Comparison of ENCODE assay signal across 27 cellular contexts in genomic region chr1:60427701-60428100, GRCh38.
DNase-seq lines count a peak whose midpoint lies in the region; TF ChIP-seq lines count a peak whose summit lies in the region.
"Had no signal": no experiment of that assay in that cellular context is flagged by ENCODE, and none has a peak within 500 bp of the region (broad histone marks: within the 10 kb centered on the region; RNA-seq: fewer than 3 reads in every experiment).

No MANE protein-coding gene starts in this region.

- intact Hi-C loops in breast epithelium (cut with DNase I; ENCODE audit: low total_unique reads) (no loop called here), MCF 10A (cut with micrococcal nuclease) (no loop called here)

- BruUV-seq in MCF 10A (replicated peaks; lab: Mats Ljungman, UMichigan) = no TSS peak

- no peak for TF ChIP-seq CTCF in breast epithelium (IDR thresholded peaks at IDR 0.05)
- TF ChIP-seq CTCF in MCF 10A (IDR thresholded peaks at IDR 0.05; ENCODE audit: unreplicated experiment) = no peak
- no peak for TF ChIP-seq CTCF in HFFc6 (IDR thresholded peaks at IDR 0.05)

- DNase-seq in breast epithelium (ENCODE audit: low spot score in 2 of 2) (no peak), MCF 10A (ENCODE audit: unreplicated experiment) (no peak), NCI-H2171 (lab: John Stamatoyannopoulos, UW) (peak; percentile 50), adipocyte (ENCODE audit: low read depth) (no peak), HFFc6 (no peak), MG63 (no peak), HK-2 (ENCODE audit: unreplicated experiment) (no peak), NCI-H2107 treated with DMSO at 0.1 percent for 48 hours (lab: John Stamatoyannopoulos, UW; ENCODE audit: unreplicated experiment) (no peak)
- DNase-seq: activated CD4-positive, alpha-beta T cell treated with anti-CD3 and anti-CD28 coated beads, Interleukin-2, amount 50 U/mL, for 1 hour; activated CD8-positive, alpha-beta memory T cell treated with anti-CD3 and anti-CD28 coated beads, Interleukin-2, amount 10 ng/mL, durations not matched to agents 7 days and 5 days; activated naive CD4-positive, alpha-beta T cell treated with Interleukin-2 at 50 U/mL for 16 hours; CD8-positive, alpha-beta memory T cell; effector CD4-positive, alpha-beta T cell; GOT3; heart left ventricle; MM.1S; NCI-H187; NCI-H526; T1000 had no signal

- CTCF ChIA-PET in MCF 10A (lab: Yijun Ruan, JAX) = no interaction called here

- no peaks in the 10 kb centered on the region for H3K4me1 ChIP-seq in breast epithelium
- peaks cover 34% of the 10 kb centered on the region for H3K4me1 ChIP-seq in adipocyte (ENCODE audit: control insufficient read depth, insufficient read depth, low read length)
- H3K4me1 ChIP-seq: A549 had no signal

- H3K27me3 ChIP-seq in breast epithelium (no peaks in the 10 kb centered on the region), adipocyte (replicated peaks; ENCODE audit: control insufficient read depth, insufficient read depth, low read length) (no peaks in the 10 kb centered on the region), MG63 (no peaks in the 10 kb centered on the region)

- H3K36me3 ChIP-seq in breast epithelium (no peaks in the 10 kb centered on the region), adipocyte (ENCODE audit: control insufficient read depth, insufficient read depth, low read length, severe bottlenecking) (no peaks in the 10 kb centered on the region), MG63 (no peaks in the 10 kb centered on the region)
- H3K36me3 ChIP-seq: heart left ventricle had no signal

- no peaks in the 10 kb centered on the region for H3K27me3 Mint-ChIP-seq in MCF 10A (ENCODE audit: insufficient read depth, unreplicated experiment)
- no peaks in the 10 kb centered on the region for H3K27me3 Mint-ChIP-seq in HFFc6 (ENCODE audit: insufficient read depth)
- H3K27me3 Mint-ChIP-seq: activated CD8-positive, alpha-beta memory T cell treated with anti-CD3 and anti-CD28 coated beads, Interleukin-2, amount 10 ng/mL, durations not matched to agents 7 days and 5 days; natural killer cell treated with Interleukin-12 subunit alpha and Interleukin-12 subunit beta and Interleukin-15 and Interleukin-18, amount 100 ng/mL, for 72 hours had no signal

- no peaks in the 10 kb centered on the region for H3K9me3 ChIP-seq in breast epithelium
- no peaks in the 10 kb centered on the region for H3K9me3 ChIP-seq in adipocyte (ENCODE audit: control insufficient read depth, low read length)
- no peaks in the 10 kb centered on the region for H3K9me3 ChIP-seq in MG63
- H3K9me3 ChIP-seq: A549, mucosa of descending colon had no signal

- H3K4me3 ChIP-seq in breast epithelium = no peak overlapping the region
- H3K4me3 ChIP-seq in adipocyte (ENCODE audit: low read length) = no peak overlapping the region
- H3K4me3 ChIP-seq in MG63 = no peak overlapping the region
- H3K4me3 ChIP-seq: A549, heart left ventricle, mucosa of descending colon, skin epidermis had no signal

- POLR2A ChIA-PET in MCF 10A (lab: Yijun Ruan, JAX) = no interaction called here

- H3K4me3 Mint-ChIP-seq in MCF 10A (ENCODE audit: unreplicated experiment) (no peak overlapping the region), HFFc6 (no peak overlapping the region)
- H3K4me3 Mint-ChIP-seq: activated CD8-positive, alpha-beta memory T cell treated with anti-CD3 and anti-CD28 coated beads, Interleukin-2, amount 10 ng/mL, durations not matched to agents 7 days and 5 days; brain; CD8-positive, alpha-beta memory T cell; natural killer cell treated with Interleukin-12 subunit alpha and Interleukin-12 subunit beta and Interleukin-15 and Interleukin-18, amount 100 ng/mL, for 72 hours; stimulated activated naive CD8-positive, alpha-beta T cell treated with anti-CD3 and anti-CD28 coated beads, Interleukin-15, Interleukin-2, amounts not matched to agents 100 ng/mL and 50 ng/mL, for 24 hours; WTC11 had no signal

- H3K4me1 Mint-ChIP-seq in MCF 10A (ENCODE audit: insufficient read depth, unreplicated experiment) (no peaks in the 10 kb centered on the region), HFFc6 (ENCODE audit: low read depth) (no peaks in the 10 kb centered on the region)
- H3K4me1 Mint-ChIP-seq: activated CD8-positive, alpha-beta memory T cell treated with anti-CD3 and anti-CD28 coated beads, Interleukin-2, amount 10 ng/mL, durations not matched to agents 7 days and 5 days; brain; CD8-positive, alpha-beta memory T cell had no signal

- H3K36me3 Mint-ChIP-seq in MCF 10A (ENCODE audit: insufficient read depth, unreplicated experiment) = no peaks in the 10 kb centered on the region
- H3K36me3 Mint-ChIP-seq in HFFc6 (ENCODE audit: low read depth) = no peaks in the 10 kb centered on the region
- H3K36me3 Mint-ChIP-seq: activated CD8-positive, alpha-beta memory T cell treated with anti-CD3 and anti-CD28 coated beads, Interleukin-2, amount 10 ng/mL, durations not matched to agents 7 days and 5 days; brain; CD8-positive, alpha-beta memory T cell; natural killer cell treated with Interleukin-12 subunit alpha and Interleukin-12 subunit beta and Interleukin-15 and Interleukin-18, amount 100 ng/mL, for 72 hours had no signal

- peak overlapping the region; percentile 61 for H3K9ac ChIP-seq in adipocyte (ENCODE audit: low read length)

- no peaks in the 10 kb centered on the region for H3K9me3 Mint-ChIP-seq in MCF 10A (ENCODE audit: unreplicated experiment)
- peaks cover 25% of the 10 kb centered on the region for H3K9me3 Mint-ChIP-seq in HFFc6

- TF ChIP-seq POLR2A in breast epithelium (IDR thresholded peaks at IDR 0.05) = no peak

- no peak overlapping the region for H3K27ac Mint-ChIP-seq in MCF 10A (ENCODE audit: low read depth, unreplicated experiment)
- H3K27ac Mint-ChIP-seq in HFFc6 = no peak overlapping the region
- H3K27ac Mint-ChIP-seq: activated CD8-positive, alpha-beta memory T cell treated with anti-CD3 and anti-CD28 coated beads, Interleukin-2, amount 10 ng/mL, durations not matched to agents 7 days and 5 days; brain; CD8-positive, alpha-beta memory T cell; natural killer cell treated with Interleukin-12 subunit alpha and Interleukin-12 subunit beta and Interleukin-15 and Interleukin-18, amount 100 ng/mL, for 72 hours; stimulated activated naive CD8-positive, alpha-beta T cell treated with anti-CD3 and anti-CD28 coated beads, Interleukin-15, Interleukin-2, amounts not matched to agents 100 ng/mL and 50 ng/mL, for 24 hours; WTC11 had no signal

- peak overlapping the region; percentile 74 to 85 for H3K27ac ChIP-seq in breast epithelium
- H3K27ac ChIP-seq: A549, epithelial cell of prostate, heart left ventricle, skin epidermis had no signal
